Comparison of ENCODE assay signal across 8 cellular contexts in genomic region chr13:21218351-21219043, GRCh38. TPM values are rescaled to one million over a fixed set of nuclear protein-coding genes. Genes with fewer than 3 reads are reported as not detected.
A peak's percentile ranks its signal among the peaks of the same experiment; 100 is the strongest.
DNase-seq lines count a peak whose midpoint lies in the region; ATAC-seq and TF ChIP-seq lines count a peak whose summit lies in the region.

No MANE protein-coding gene starts in this region.

- DNase-seq in GM10248 (ENCODE audit: extremely low spot score) (peak; percentile 45), T-cell (peak in 1 of 34 experiments; percentile 3), HT-29 (ENCODE audit: low spot score) (no peak), amygdala (lab: John Stamatoyannopoulos, UW) (no peak), HPDE6-E6E7 (ENCODE audit: extremely low spot score) (no peak), spleen (no peak)

- H3K4me3 ChIP-seq in spleen: no peak overlapping the region

- ATAC-seq in GM19438 (IDR thresholded peaks at IDR 0.05; ENCODE audit: low read depth, unreplicated experiment) (peak; percentile 96), HG03108 (IDR thresholded peaks at IDR 0.05; ENCODE audit: unreplicated experiment) (peak; percentile 98), T-cell (replicated peaks in 1 of 4) (peak in 3 of 4 experiments; percentile 43 to 51 (median 46))

- no peaks in the 10 kb centered on the region for H3K27me3 ChIP-seq in spleen (replicated peaks in 1 of 7)

- CTCF ChIA-PET in GM10248 (lab: Yijun Ruan, JAX) (interaction anchor here (0.8 to 1.2 kb wide), 4 partner anchors 9 to 13 kb away, joined by 3 to 4 read pairs (median 4); no protein-coding TSS in a partner anchor), T-cell (lab: Charles Lee) (interaction anchor here (0.7 to 0.9 kb wide), 3 partner anchors 259 to 1015 kb away, joined by 3 read pairs; no protein-coding TSS in a partner anchor)

- intact Hi-C loops in spleen (cut with DNase I; ENCODE audit: low total_unique reads): no loop called here

- H3K9me3 ChIP-seq in spleen: peaks cover 0 to 21% (median 14%) of the 10 kb centered on the region in 8 donors

- POLR2A ChIA-PET in GM10248 (lab: Yijun Ruan, JAX): interaction anchor here (0.6 kb wide), 1 partner anchor 1354 kb away, joined by 7 read pairs; no protein-coding TSS in a partner anchor
- POLR2A ChIA-PET in T-cell (lab: Charles Lee): no interaction called here

- peaks cover 2 to 13% (median 7%) of the 10 kb centered on the region in 3 donors for H3K9me3 Mint-ChIP-seq in T-cell

- peaks cover 12 to 17% of the 10 kb centered on the region in 2 donors for H3K27me3 Mint-ChIP-seq in T-cell

- no peak overlapping the region for H3K27ac Mint-ChIP-seq in T-cell

- no peak for TF ChIP-seq POLR2A in spleen (IDR thresholded peaks at IDR 0.05)

- peaks cover 17 to 20% (median 18%) of the 10 kb centered on the region in 3 donors for H3K4me1 Mint-ChIP-seq in T-cell

- H3K36me3 Mint-ChIP-seq in T-cell: peaks cover 3% of the 10 kb centered on the region

- WGBS in spleen, 5 donors: 32 to 41% (median 36%) methylated on average over 7 of the region's 7 CpGs

- H3K27ac ChIP-seq in spleen: no peak overlapping the region

- TF ChIP-seq CTCF in GM10248 (IDR thresholded peaks at IDR 0.05; ENCODE audit: control extremely low read depth, extremely low read depth, low read depth, missing control alignments): no peak
- no peak for TF ChIP-seq CTCF in spleen (IDR thresholded peaks at IDR 0.05 in 8 of 11, conservative IDR thresholded peaks at IDR 0.05 in 3 of 11)

- H3K4me1 ChIP-seq in spleen: peaks cover 0 to 10% (median 3%) of the 10 kb centered on the region in 6 donors

- H3K4me3 Mint-ChIP-seq in T-cell: no peak overlapping the region

- H3K36me3 ChIP-seq in spleen: no peaks in the 10 kb centered on the region

RNA-seq across cellular contexts. Expression of gene MRPL57, which starts 42.0 kb away (rescaled TPM):
- total RNA-seq in T-cell (10 to 100 TPM; 11.0 to 18.6 (median 16.4) TPM), spleen (10 to 100 TPM; 11.5 to 26.4 (median 15.7) TPM)
- 112 and 143 TPM in 2 replicates for total RNA-seq in HT-29 (2014; rRNA removed; shearing (Covaris generic))
- polyA plus RNA-seq in spleen: 10 to 100 TPM; 21.1 to 24.8 (median 24.6) TPM

RNA-seq across cellular contexts. Expression of gene SKA3, which starts 42.1 kb away (rescaled TPM):
- total RNA-seq in T-cell (1 to 10 TPM in 2 of 5 donors, under 1 TPM in 3; 0.69 to 2.7 (median 0.98) TPM), spleen (1 to 10 TPM; 1.4 to 5.0 (median 3.7) TPM)
- 20.2 and 22.6 TPM in 2 replicates for total RNA-seq in HT-29 (2014; rRNA removed; shearing (Covaris generic))
- 1 to 10 TPM in 2 of 3 donors, under 1 TPM in 1; 0.65 to 2.6 (median 1.8) TPM for polyA plus RNA-seq in spleen

Comparison
In these comparisons a context has a peak if more than half of its experiments do, and no peak if none do; other contexts are left out.
1. ATAC-seq: peak in every context shown above with its lines; median percentile 98 in HG03108; 96 in GM19438; 46 in T-cell.